In the genomic region with DNA sequence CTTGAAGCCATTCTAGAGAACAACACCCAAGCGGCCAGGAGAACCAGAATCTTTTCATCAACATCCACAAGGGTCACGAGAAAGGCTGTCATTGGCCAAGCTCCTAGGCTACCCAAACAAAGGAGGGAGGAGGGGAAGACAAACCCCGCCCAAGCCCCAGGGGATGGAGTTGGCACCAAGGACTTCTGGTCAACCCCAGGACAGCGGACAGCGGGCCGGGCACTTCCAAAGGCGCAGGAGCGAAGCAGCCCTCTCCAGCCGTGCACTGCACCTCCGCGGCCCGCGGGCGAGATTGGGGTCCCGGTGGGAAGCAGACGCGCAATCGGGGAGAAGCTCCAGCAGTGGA, we compare ENCODE assay signal across 9 cellular contexts. TPM values are rescaled to one million over a fixed set of nuclear protein-coding genes. Genes with fewer than 3 reads are reported as not detected.
A peak's percentile ranks its signal among the peaks of the same experiment; 100 is the strongest.
DNase-seq lines count a peak whose midpoint lies in the region; ATAC-seq and TF ChIP-seq lines count a peak whose summit lies in the region.
"Had no signal": no experiment of that assay in that cellular context is flagged by ENCODE, and none has a peak within 500 bp of the region (broad histone marks: within the 10 kb centered on the region; RNA-seq: fewer than 3 reads in every experiment).

Gene CLIC6 (plus strand): TSS at position 192 of the 346 bp plus-strand sequence. CDS start 395 bp downstream, outside the sequence.

- H3K79me1 ChIP-seq in mesendoderm (ENCODE audit: low read length): no peaks in the 10 kb centered on the region

- no peak within 1 kb of the TSS for H2BK120ac ChIP-seq in mesendoderm (ENCODE audit: low read depth, low read length)

- H3K27ac Mint-ChIP-seq in T-helper 2 cell treated with Interferon-gamma antibody and Interleukin-4, amounts not matched to agents 5 μg/mL and 100 μg/mL, for 36 hours: no peak within 1 kb of the TSS
- no peak within 1 kb of the TSS for H3K27ac Mint-ChIP-seq in dendritic cell treated with granulocyte-macrophage colony-stimulating factor and Interleukin-4, amounts not matched to agents 40 ng/mL and 50 ng/mL, for 4 days

- H3K4me1 ChIP-seq in mesendoderm (ENCODE audit: control insufficient read depth, low read depth, low read length) (no peaks in the 10 kb centered on the region), tibial artery (peaks cover 0 to 20% (median 17%) of the 10 kb centered on the region in 4 donors)

- H2AK5ac ChIP-seq in mesendoderm (ENCODE audit: low read length): no peak within 1 kb of the TSS

- no peak within 1 kb of the TSS for H2BK5ac ChIP-seq in mesendoderm (ENCODE audit: low read length)

- no peaks in the 10 kb centered on the region for H3K9me3 ChIP-seq in tibial artery

- no peak within 1 kb of the TSS for H4K8ac ChIP-seq in mesendoderm (ENCODE audit: low read depth, low read length)

- H3K18ac ChIP-seq in mesendoderm (ENCODE audit: low read length): no peak within 1 kb of the TSS

- H3K27me3 ChIP-seq in mesendoderm (ENCODE audit: insufficient read depth, low read length, poor library complexity) (peaks cover 22% of the 10 kb centered on the region), tibial artery (peaks cover 0 to 43% of the 10 kb centered on the region in 2 donors)

- no peaks in the 10 kb centered on the region for H3K9me3 Mint-ChIP-seq in T-helper 2 cell treated with Interferon-gamma antibody and Interleukin-4, amounts not matched to agents 5 μg/mL and 100 μg/mL, for 36 hours
- H3K9me3 Mint-ChIP-seq in dendritic cell treated with granulocyte-macrophage colony-stimulating factor and Interleukin-4, amounts not matched to agents 40 ng/mL and 50 ng/mL, for 4 days: no peaks in the 10 kb centered on the region

- no peaks in the 10 kb centered on the region for H3K36me3 Mint-ChIP-seq in T-helper 2 cell treated with Interferon-gamma antibody and Interleukin-4, amounts not matched to agents 5 μg/mL and 100 μg/mL, for 36 hours (ENCODE audit: low read depth)
- H3K36me3 Mint-ChIP-seq in dendritic cell treated with granulocyte-macrophage colony-stimulating factor and Interleukin-4, amounts not matched to agents 40 ng/mL and 50 ng/mL, for 4 days (ENCODE audit: low read depth): no peaks in the 10 kb centered on the region

- peaks cover 6% of the 10 kb centered on the region for H3K4me1 Mint-ChIP-seq in T-helper 2 cell treated with Interferon-gamma antibody and Interleukin-4, amounts not matched to agents 5 μg/mL and 100 μg/mL, for 36 hours (ENCODE audit: low read depth)
- peaks cover 15% of the 10 kb centered on the region for H3K4me1 Mint-ChIP-seq in dendritic cell treated with granulocyte-macrophage colony-stimulating factor and Interleukin-4, amounts not matched to agents 40 ng/mL and 50 ng/mL, for 4 days (ENCODE audit: low read depth)

- no peak for ATAC-seq in HG03378 (IDR thresholded peaks at IDR 0.05; ENCODE audit: unreplicated experiment)
- ATAC-seq in HG02759 (IDR thresholded peaks at IDR 0.05; ENCODE audit: unreplicated experiment): no peak

- no CpG with 5 or more reads among the region's 18 CpGs for WGBS in mesendoderm (ENCODE audit: extremely low coverage, insufficient coverage, low lambda C conversion rate)

- no peaks in the 10 kb centered on the region for H3K36me3 ChIP-seq in mesendoderm (ENCODE audit: control insufficient read depth, insufficient read depth, low read length)
- no peaks in the 10 kb centered on the region for H3K36me3 ChIP-seq in tibial artery

- no peak for DNase-seq in T-helper 2 cell treated with Interferon-gamma antibody and Interleukin-4, amounts not matched to agents 5 μg/mL and 100 μg/mL, for 36 hours (ENCODE audit: low spot score)
- DNase-seq in T-helper 2 cell (no peak), mesendoderm (peak; percentile 64), tibial artery (peak; percentile 75 to 80), RKO (ENCODE audit: low spot score) (no peak)
- DNase-seq: activated effector memory CD4-positive, alpha-beta T cell treated with anti-CD3 and anti-CD28 coated beads, Interleukin-2, amount 50 U/mL, for 16 hours had no signal

- no peaks in the 10 kb centered on the region for H3K79me2 ChIP-seq in mesendoderm (ENCODE audit: control insufficient read depth, insufficient read depth, low read length)

- H3K4ac ChIP-seq in mesendoderm (ENCODE audit: low read depth, low read length): no peak within 1 kb of the TSS

- H3K56ac ChIP-seq in mesendoderm (ENCODE audit: low read length): peak within 1 kb of the TSS; percentile 44

- H3K4me3 ChIP-seq in mesendoderm (ENCODE audit: low read length) (no peak within 1 kb of the TSS), tibial artery (peak within 1 kb of the TSS; percentile 50 to 61)

- H3K27ac ChIP-seq in mesendoderm (ENCODE audit: low read depth, low read length) (no peak within 1 kb of the TSS), tibial artery (peak within 1 kb of the TSS; percentile 47 to 54)

- H3K27me3 Mint-ChIP-seq in T-helper 2 cell treated with Interferon-gamma antibody and Interleukin-4, amounts not matched to agents 5 μg/mL and 100 μg/mL, for 36 hours (ENCODE audit: low read depth): peaks cover 59% of the 10 kb centered on the region
- H3K27me3 Mint-ChIP-seq in dendritic cell treated with granulocyte-macrophage colony-stimulating factor and Interleukin-4, amounts not matched to agents 40 ng/mL and 50 ng/mL, for 4 days: peaks cover 85% of the 10 kb centered on the region

- intact Hi-C loops in dendritic cell treated with granulocyte-macrophage colony-stimulating factor and Interleukin-4, amounts not matched to agents 40 ng/mL and 50 ng/mL, for 4 days (cut with micrococcal nuclease): no loop called here
- intact Hi-C loops in tibial artery (cut with DNase I; ENCODE audit: low total_unique reads): no loop called here

- H3K9ac ChIP-seq in mesendoderm (ENCODE audit: low read length): peak within 1 kb of the TSS; percentile 10

- H3K23ac ChIP-seq in mesendoderm (ENCODE audit: low read length): no peak within 1 kb of the TSS

- H4K5ac ChIP-seq in mesendoderm (ENCODE audit: low read length): no peak within 1 kb of the TSS

- H3K4me3 Mint-ChIP-seq in T-helper 2 cell treated with Interferon-gamma antibody and Interleukin-4, amounts not matched to agents 5 μg/mL and 100 μg/mL, for 36 hours: peak within 1 kb of the TSS; percentile 57
- H3K4me3 Mint-ChIP-seq in dendritic cell treated with granulocyte-macrophage colony-stimulating factor and Interleukin-4, amounts not matched to agents 40 ng/mL and 50 ng/mL, for 4 days: peak within 1 kb of the TSS; percentile 47

- H2BK15ac ChIP-seq in mesendoderm (replicated peaks; ENCODE audit: low read depth): no peak within 1 kb of the TSS

- H3K4me2 ChIP-seq in mesendoderm (ENCODE audit: low read length): peak within 1 kb of the TSS; percentile 34

- TF ChIP-seq CTCF in tibial artery (IDR thresholded peaks at IDR 0.05): no peak

RNA-seq across cellular contexts. Expression of gene CLIC6, which starts in this region (rescaled TPM):
- 0.32 TPM for polyA plus RNA-seq in mesendoderm (2013, experiment 1 of 2)
- 0.29 TPM for polyA plus RNA-seq in mesendoderm (2013, experiment 2 of 2)

Comparison
In these comparisons a context has a peak if more than half of its experiments do, and no peak if none do; other contexts are left out.
1. DNase-seq: peak in mesendoderm (single experiment) and tibial artery (2 of 2); none in T-helper 2 cell treated with Interferon-gamma antibody and Interleukin-4, amounts not matched to agents 5 μg/mL and 100 μg/mL, for 36 hours (single experiment), T-helper 2 cell (0 of 5) and RKO (single experiment).